In genomic region chr3:136750922-136751258, GRCh38 we compare ENCODE assay signal across 8 cellular contexts. TPM values are rescaled to one million over a fixed set of nuclear protein-coding genes. Genes with fewer than 3 reads are reported as not detected.
A peak's percentile ranks its signal among the peaks of the same experiment; 100 is the strongest.
DNase-seq lines count a peak whose midpoint lies in the region; ATAC-seq and TF ChIP-seq lines count a peak whose summit lies in the region.

No MANE protein-coding gene starts in this region.

- H3K36me3 ChIP-seq in mesodermal cell (ENCODE audit: control insufficient read depth, insufficient read depth, low read length), result no peaks in the 10 kb centered on the region

- peak overlapping the region; percentile 99 for H3K27ac ChIP-seq in mesodermal cell (ENCODE audit: low read depth, low read length, severe bottlenecking)

- 7 to 13% methylated on average over 2 to 4 of the region's 7 CpGs for WGBS in mesodermal cell (ENCODE audit: insufficient coverage in 2 of 2), 2 experiments

- peaks cover 21% of the 10 kb centered on the region for H3K4me1 ChIP-seq in mesodermal cell (ENCODE audit: control insufficient read depth, insufficient read depth, low read length, poor library complexity, severe bottlenecking)

- CTCF ChIA-PET in HEK293T (lab: Yijun Ruan, JAX), result interaction anchor here (1.9 to 3.7 kb wide), 2 partner anchors 205 to 263 kb away, joined by 15 to 28 read pairs; no protein-coding TSS in a partner anchor

- no peak for ATAC-seq in HG02981 (IDR thresholded peaks at IDR 0.05; ENCODE audit: unreplicated experiment)

- peak overlapping the region; percentile 60 to 70 for H3K4me3 ChIP-seq in cardiac fibroblast (replicated peaks in 1 of 2; ENCODE audit: low read depth in 2 of 2, low read length in 2 of 2)
- H3K4me3 ChIP-seq in mesodermal cell (ENCODE audit: extremely low read depth, insufficient read depth, low read length, poor library complexity, severe bottlenecking), result peak overlapping the region; percentile 62

- DNase-seq in A172 (ENCODE audit: low spot score), result peak; percentile 25
- DNase-seq in HEK293T (ENCODE audit: extremely low spot score), result no peak
- DNase-seq in cardiac fibroblast (ENCODE audit: low read depth in 2 of 2), result peak; percentile 66 to 84
- DNase-seq in activated CD4-positive, CD25-positive, alpha-beta regulatory T cell (lab: John Stamatoyannopoulos, UW), result no peak
- DNase-seq in NCI-H1436 treated with DMSO at 0.1 percent for 48 hours (lab: John Stamatoyannopoulos, UW), result no peak
- no peak for DNase-seq in stimulated activated CD4-positive, alpha-beta T cell treated with anti-CD3 and anti-CD28 coated beads, Interleukin-2, amount 100 ng/mL, for 24 hours

- no peak for TF ChIP-seq CTCF in cardiac fibroblast (IDR thresholded peaks at IDR 0.05; ENCODE audit: low read depth, low read length)

- POLR2A ChIA-PET in HEK293T (lab: Yijun Ruan, JAX), result interaction anchor here (3.2 kb wide), 1 partner anchor 205 kb away, joined by 36 read pairs; no protein-coding TSS in a partner anchor

- no peaks in the 10 kb centered on the region for H3K9me3 ChIP-seq in mesodermal cell (ENCODE audit: control insufficient read depth, low read length)

TF ChIP-seq in HEK293T, 16 proteins besides CTCF, POLR2A, EP300 and RAD21:
- no peak for TF ChIP-seq BHLHE40 (IDR thresholded peaks at IDR 0.05; ENCODE audit: borderline replicate concordance)
- peak; percentile 81; the same call in 1 of the 2 replicates for TF ChIP-seq ZNF384 (IDR thresholded peaks at IDR 0.05)

RNA-seq across cellular contexts. Expression of gene STAG1, which starts 1.3 kb away (rescaled TPM):
- 43.0 and 50.6 TPM in 2 replicates for total RNA-seq in A172 (2014; rRNA removed; shearing (Covaris generic))
- 15.5 TPM for polyA plus RNA-seq in mesodermal cell (2013, experiment 1 of 2)
- polyA plus RNA-seq in mesodermal cell (2013, experiment 2 of 2), result 18.3 TPM

Comparison
In these comparisons a context has a peak if more than half of its experiments do, and no peak if none do; other contexts are left out.
1. DNase-seq: peak in A172 (single experiment) and cardiac fibroblast (2 of 2); none in HEK293T (single experiment), activated CD4-positive, CD25-positive, alpha-beta regulatory T cell (0 of 4), NCI-H1436 treated with DMSO at 0.1 percent for 48 hours (single experiment) and stimulated activated CD4-positive, alpha-beta T cell treated with anti-CD3 and anti-CD28 coated beads, Interleukin-2, amount 100 ng/mL, for 24 hours (0 of 2).